1 cellular context compared by ENCODE assay signal in genomic region chr16:57764006-57764340, GRCh38.
TF ChIP-seq lines count a peak whose summit lies in the region.

No MANE protein-coding gene starts in this region.

TF ChIP-seq in IMR-90, 13 proteins besides CTCF, POLR2A, EP300 and RAD21:
- TF ChIP-seq, protein P1, sequence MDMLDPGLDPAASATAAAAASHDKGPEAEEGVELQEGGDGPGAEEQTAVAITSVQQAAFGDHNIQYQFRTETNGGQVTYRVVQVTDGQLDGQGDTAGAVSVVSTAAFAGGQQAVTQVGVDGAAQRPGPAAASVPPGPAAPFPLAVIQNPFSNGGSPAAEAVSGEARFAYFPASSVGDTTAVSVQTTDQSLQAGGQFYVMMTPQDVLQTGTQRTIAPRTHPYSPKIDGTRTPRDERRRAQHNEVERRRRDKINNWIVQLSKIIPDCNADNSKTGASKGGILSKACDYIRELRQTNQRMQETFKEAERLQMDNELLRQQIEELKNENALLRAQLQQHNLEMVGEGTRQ (IDR thresholded peaks at IDR 0.05; ENCODE audit: low read depth, low read length), result no peak
- TF ChIP-seq NFE2L2 (IDR thresholded peaks at IDR 0.05; ENCODE audit: low read depth, low read length) (no peak), MXI1 (IDR thresholded peaks at IDR 0.05; ENCODE audit: borderline replicate concordance, low read depth, low read length) (no peak), ELK1 (IDR thresholded peaks at IDR 0.05; ENCODE audit: borderline replicate concordance, low read depth, low read length) (no peak), CHD1 (IDR thresholded peaks at IDR 0.05; ENCODE audit: low read depth, low read length) (no peak), BHLHE40 (IDR thresholded peaks at IDR 0.05; ENCODE audit: low read depth, low read length) (no peak)
